ENCODE assay signal across 14 cellular contexts in the genomic region with DNA sequence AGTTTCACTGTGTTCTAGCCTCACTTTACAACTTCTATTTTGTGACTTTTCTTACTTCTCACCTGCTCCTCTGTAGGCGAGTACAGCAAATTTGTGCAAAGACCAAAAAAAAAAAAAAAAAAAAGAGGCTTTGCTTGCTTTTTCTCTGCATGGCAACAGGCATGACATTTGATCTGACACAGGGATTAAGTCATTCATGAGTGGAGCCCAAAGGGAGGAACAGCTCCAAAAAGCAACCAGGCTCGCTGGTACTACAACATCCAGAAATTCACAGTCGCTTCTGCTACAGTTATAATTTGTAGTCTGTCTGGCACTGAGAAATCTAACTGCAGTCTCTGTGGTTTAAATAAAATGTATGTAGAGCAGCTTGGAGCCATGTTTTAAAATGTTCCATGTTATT. TPM values are rescaled to one million over a fixed set of nuclear protein-coding genes. Genes with fewer than 3 reads are reported as not detected.
DNase-seq lines count a peak whose midpoint lies in the region; FAIRE-seq and TF ChIP-seq lines count a peak whose summit lies in the region.
"Had no signal": no experiment of that assay in that cellular context is flagged by ENCODE, and none has a peak within 500 bp of the region (broad histone marks: within the 10 kb centered on the region; RNA-seq: fewer than 3 reads in every experiment).

No MANE protein-coding gene starts in this region.

- TF ChIP-seq EP300 in esophagus muscularis mucosa (IDR thresholded peaks at IDR 0.05) = no peak

- H3K4ac ChIP-seq in mesendoderm (ENCODE audit: low read depth, low read length) = no peak overlapping the region

- no peak for TF ChIP-seq POLR2A in esophagus muscularis mucosa (IDR thresholded peaks at IDR 0.05; ENCODE audit: low read depth)
- TF ChIP-seq POLR2A in GM12891 (IDR thresholded peaks at IDR 0.05; ENCODE audit: low read depth, low read length) = no peak

- TF ChIP-seq CTCF in esophagus muscularis mucosa (IDR thresholded peaks at IDR 0.05) = no peak
- TF ChIP-seq CTCF in retinal pigment epithelial cell (conservative IDR thresholded peaks at IDR 0.05; ENCODE audit: low read depth, low read length) = no peak

- 35% methylated on average over 3 of the region's 3 CpGs for WGBS in esophagus muscularis mucosa
- WGBS in mesendoderm (ENCODE audit: extremely low coverage, insufficient coverage, low lambda C conversion rate) = no CpG with 5 or more reads among the region's 3 CpGs

- FAIRE-seq in GM12891 (lab: Jason Lieb, UNC) = no peak

- H3K4me2 ChIP-seq in mesendoderm (ENCODE audit: low read length) = no peak overlapping the region

- H3K4me1 ChIP-seq in esophagus muscularis mucosa (peaks cover 11 to 59% (median 33%) of the 10 kb centered on the region in 4 donors), mesendoderm (ENCODE audit: control insufficient read depth, low read depth, low read length) (no peaks in the 10 kb centered on the region)
- H3K4me1 ChIP-seq: Caco-2, colonic mucosa had no signal

- H3K79me1 ChIP-seq in mesendoderm (ENCODE audit: low read length) = no peaks in the 10 kb centered on the region

- no peak overlapping the region for H3K18ac ChIP-seq in mesendoderm (ENCODE audit: low read length)

- H3K27ac ChIP-seq in esophagus muscularis mucosa (replicated peaks in 1 of 4) = peak overlapping the region; percentile 37 to 47 (median 45)
- H3K27ac ChIP-seq in mesendoderm (ENCODE audit: low read depth, low read length) = no peak overlapping the region
- H3K27ac ChIP-seq: colonic mucosa, stomach, WERI-Rb-1 had no signal

- H2BK15ac ChIP-seq in mesendoderm (replicated peaks; ENCODE audit: low read depth) = no peak overlapping the region

- no peak overlapping the region for H4K8ac ChIP-seq in mesendoderm (ENCODE audit: low read depth, low read length)

- H3K56ac ChIP-seq in mesendoderm (ENCODE audit: low read length) = no peak overlapping the region

- no peaks in the 10 kb centered on the region for H3K9me3 ChIP-seq in esophagus muscularis mucosa
- H3K9me3 ChIP-seq: Caco-2, colonic mucosa, mucosa of descending colon, stomach had no signal

- H3K4me3 ChIP-seq in esophagus muscularis mucosa (peak overlapping the region in 3 of 4 donors; percentile 26 to 34 (median 32)), retinal pigment epithelial cell (ENCODE audit: low read length) (no peak overlapping the region), mesendoderm (ENCODE audit: low read length) (no peak overlapping the region)
- H3K4me3 ChIP-seq: colonic mucosa, mucosa of descending colon, stomach had no signal

- no peak overlapping the region for H2BK5ac ChIP-seq in mesendoderm (ENCODE audit: low read length)

- H2BK120ac ChIP-seq in mesendoderm (ENCODE audit: low read depth, low read length) = no peak overlapping the region

- no peak overlapping the region for H4K5ac ChIP-seq in mesendoderm (ENCODE audit: low read length)

- DNase-seq in DMS53 treated with DMSO at 0.1 percent for 48 hours (lab: John Stamatoyannopoulos, UW; ENCODE audit: unreplicated experiment) (peak; percentile 38), LHCN-M2 (ENCODE audit: low read depth) (peak; percentile 83), esophagus muscularis mucosa (ENCODE audit: extremely low spot score) (no peak), retinal pigment epithelial cell (ENCODE audit: low read depth) (peak; percentile 65), T-helper 1 cell (no peak), iPS-NIHi7 (ENCODE audit: extremely low spot score) (no peak), GM12891 (ENCODE audit: insufficient read length, low spot score) (no peak), mesendoderm (no peak)
- DNase-seq: Caco-2; colonic mucosa; mucosa of descending colon; NK-92 treated with Interleukin-12 subunit alpha and Interleukin-12 subunit beta, amount 100 ng/mL, for 24 hours; stomach; WERI-Rb-1 had no signal

- H3K79me2 ChIP-seq in mesendoderm (ENCODE audit: control insufficient read depth, insufficient read depth, low read length) = no peaks in the 10 kb centered on the region

- H3K23ac ChIP-seq in mesendoderm (ENCODE audit: low read length) = no peak overlapping the region

- no peak overlapping the region for H2AK5ac ChIP-seq in mesendoderm (ENCODE audit: low read length)

- H3K36me3 ChIP-seq in esophagus muscularis mucosa (no peaks in the 10 kb centered on the region), mesendoderm (ENCODE audit: control insufficient read depth, insufficient read depth, low read length) (no peaks in the 10 kb centered on the region)
- H3K36me3 ChIP-seq: colonic mucosa, stomach, WERI-Rb-1 had no signal

- intact Hi-C loops in esophagus muscularis mucosa (cut with DNase I) = no loop called here

- H3K27me3 ChIP-seq in esophagus muscularis mucosa = no peaks in the 10 kb centered on the region
- no peaks in the 10 kb centered on the region for H3K27me3 ChIP-seq in mesendoderm (ENCODE audit: insufficient read depth, low read length, poor library complexity)
- H3K27me3 ChIP-seq: colonic mucosa, stomach had no signal

- H3K9ac ChIP-seq in mesendoderm (ENCODE audit: low read length) = no peak overlapping the region

TF ChIP-seq in GM12891, 5 proteins besides CTCF, POLR2A, EP300 and RAD21:
- TF ChIP-seq POLR2AphosphoS5 (IDR thresholded peaks at IDR 0.05; ENCODE audit: low read depth, low read length) = no peak
- no peak for TF ChIP-seq PAX5 (IDR thresholded peaks at IDR 0.05; ENCODE audit: insufficient read depth, low read length, severe bottlenecking)
- no peak for TF ChIP-seq POU2F2 (IDR thresholded peaks at IDR 0.05; ENCODE audit: low read depth, low read length)
- TF ChIP-seq TAF1 (IDR thresholded peaks at IDR 0.05; ENCODE audit: low read depth, low read length) = no peak
- no peak for TF ChIP-seq SPI1 (IDR thresholded peaks at IDR 0.05; ENCODE audit: low read depth, low read length)

RNA-seq across cellular contexts. Expression of gene MKX, which starts 31.7 kb away (rescaled TPM):
- total RNA-seq in LHCN-M2 (2014; rRNA removed) (0.11 TPM in 1 of 2 replicates, not detected in the other), esophagus muscularis mucosa (10 to 100 TPM; 19.2 to 35.5 (median 23.7) TPM)
- 0.30 TPM for polyA plus RNA-seq in LHCN-M2 (2012)
- polyA plus RNA-seq in GM12891 (2012; ENCODE audit: low read depth, missing spikeins) = not detected
- polyA plus RNA-seq in mesendoderm (2013, experiment 1 of 2) = 1.9 TPM
- polyA plus RNA-seq in mesendoderm (2013, experiment 2 of 2) = 1.8 TPM

Comparison
In these comparisons a context has a peak if more than half of its experiments do, and no peak if none do; other contexts are left out.
1. DNase-seq: peak in DMS53 treated with DMSO at 0.1 percent for 48 hours (single experiment), LHCN-M2 (single experiment) and retinal pigment epithelial cell (single experiment); none in esophagus muscularis mucosa (single experiment), T-helper 1 cell (0 of 5), iPS-NIHi7 (single experiment), GM12891 (single experiment) and mesendoderm (single experiment).
2. H3K4me3 ChIP-seq: peak in esophagus muscularis mucosa (3 of 4); none in retinal pigment epithelial cell (single experiment) and mesendoderm (single experiment).
3. RNA of gene MKX, which starts 31.7 kb away (total RNA-seq): 19.2 to 35.5 TPM in esophagus muscularis mucosa; 0.11 TPM in LHCN-M2; every median in the first group is over 10 times any median in the second.